ENCODE assay signal across 13 cellular contexts in the genomic region with DNA sequence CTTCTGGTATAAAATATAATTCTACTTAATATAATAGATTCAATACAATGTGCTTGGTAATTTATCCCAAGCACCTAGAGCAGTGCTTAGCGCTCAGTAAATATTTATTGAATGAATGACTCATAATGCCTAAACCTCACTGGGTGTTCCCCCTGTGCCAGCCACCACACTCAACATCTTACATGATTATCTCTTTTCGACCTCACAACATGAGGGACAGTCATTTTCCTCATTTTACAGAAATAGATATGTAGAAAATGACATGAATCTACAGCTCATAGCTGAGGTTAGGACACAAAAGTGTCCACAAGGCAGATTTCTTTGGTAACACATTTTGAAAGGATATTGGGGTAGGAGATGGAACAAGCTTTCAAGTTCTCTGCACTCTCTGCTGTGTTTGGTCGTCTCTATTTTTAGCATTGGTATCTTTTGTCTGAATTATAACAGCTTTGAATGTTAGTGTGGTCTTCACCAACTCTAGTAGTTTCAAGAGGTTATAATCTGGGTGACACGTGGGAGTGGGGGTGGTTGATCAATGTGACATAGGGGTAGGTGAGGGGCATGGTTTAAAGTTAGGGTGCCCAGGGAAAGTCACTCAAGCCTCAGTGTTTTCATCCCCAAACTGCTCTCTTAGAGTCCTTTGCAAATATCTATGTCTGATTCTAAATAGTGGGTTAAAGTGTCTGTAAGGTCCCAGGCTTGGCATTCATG. TPM values are rescaled to one million over a fixed set of nuclear protein-coding genes. Genes with fewer than 3 reads are reported as not detected.
DNase-seq lines count a peak whose midpoint lies in the region; ATAC-seq, FAIRE-seq and TF ChIP-seq lines count a peak whose summit lies in the region.
"Had no signal": no experiment of that assay in that cellular context is flagged by ENCODE, and none has a peak within 500 bp of the region (broad histone marks: within the 10 kb centered on the region; RNA-seq: fewer than 3 reads in every experiment).

No MANE protein-coding gene starts in this region.

- no peaks in the 10 kb centered on the region for H3K27me3 ChIP-seq in KMS-11 (ENCODE audit: insufficient read depth, low read depth)
- H3K27me3 ChIP-seq: esophagus squamous epithelium had no signal

- no peak for FAIRE-seq in H54 (lab: Jason Lieb, UNC)

- H3K4me1 ChIP-seq in KMS-11 (ENCODE audit: low read depth, poor library complexity, severe bottlenecking), result peaks cover 11% of the 10 kb centered on the region
- peaks cover 9% of the 10 kb centered on the region for H3K4me1 ChIP-seq in mucosa of descending colon (ENCODE audit: low read depth)

- ATAC-seq in activated CD4-positive, CD25-positive, alpha-beta regulatory T cell treated with anti-CD3 and anti-CD28 coated beads, Interleukin-2, amount 50 U/mL, for 24 hours, result peak; percentile 77 to 92
- peak; percentile 68 for ATAC-seq in GM21529 (IDR thresholded peaks at IDR 0.05; ENCODE audit: unreplicated experiment)
- peak; percentile 54 for ATAC-seq in mucosa of descending colon
- ATAC-seq: HCT116 had no signal

- H4K20me1 ChIP-seq in KMS-11 (ENCODE audit: insufficient read depth), result no peaks in the 10 kb centered on the region

- H3K36me3 ChIP-seq in KMS-11 (ENCODE audit: insufficient read depth), result no peaks in the 10 kb centered on the region
- no peaks in the 10 kb centered on the region for H3K36me3 ChIP-seq in mucosa of descending colon (ENCODE audit: low read depth)
- H3K36me3 ChIP-seq: esophagus squamous epithelium had no signal

- TF ChIP-seq POLR2A in H54 (IDR thresholded peaks at IDR 0.05; ENCODE audit: low read depth, low read length), result no peak

- peaks cover 2% of the 10 kb centered on the region for H3K9me3 ChIP-seq in mucosa of descending colon
- H3K9me3 ChIP-seq: esophagus squamous epithelium had no signal

- 0 out of 2 replicates have a peak overlapping the region, but pooled peaks have one; percentile 15 for H3K27ac ChIP-seq in KMS-11

- H3K79me2 ChIP-seq in KMS-11 (ENCODE audit: insufficient read depth, low read depth), result no peaks in the 10 kb centered on the region

- H3K4me3 ChIP-seq in KMS-11 (IDR thresholded peaks at IDR 0.05; ENCODE audit: insufficient read depth, low read depth, low read length) (no peak overlapping the region), mucosa of descending colon (no peak overlapping the region)
- H3K4me3 ChIP-seq: esophagus squamous epithelium had no signal

- no peak overlapping the region for H3K9ac ChIP-seq in KMS-11

- intact Hi-C loops in mucosa of descending colon (cut with DNase I, micrococcal nuclease), result no loop called here

- H3K4me2 ChIP-seq in KMS-11, result no peak overlapping the region

- no peak for DNase-seq in activated CD4-positive, CD25-positive, alpha-beta regulatory T cell (lab: John Stamatoyannopoulos, UW)
- DNase-seq in mucosa of descending colon (no peak), NOMO-1 treated with dmso at 0.1 percent for 144 hours (lab: John Stamatoyannopoulos, UW; ENCODE audit: unreplicated experiment) (no peak), H54 (ENCODE audit: insufficient read length, low spot score) (no peak), DMS79 (lab: John Stamatoyannopoulos, UW) (no peak)
- DNase-seq: esophagus squamous epithelium; kidney glomerular epithelial cell; NCI-H748 treated with DMSO at 0.1 percent for 48 hours; stimulated activated CD8-positive, alpha-beta memory T cell treated with anti-CD3 and anti-CD28 coated beads, Interleukin-4, amount 100 ng/mL, for 48 hours had no signal

- H2AFZ ChIP-seq in KMS-11 (ENCODE audit: low read depth), result no peak overlapping the region

- TF ChIP-seq CTCF in KMS-11 (conservative IDR thresholded peaks at IDR 0.05; ENCODE audit: low read depth, low read length), result no peak
- TF ChIP-seq CTCF in mucosa of descending colon (IDR thresholded peaks at IDR 0.05), result no peak

RNA-seq across cellular contexts. Expression of a gene that starts 9.8 kb away (rescaled TPM):
- 10 to 100 TPM in 2 of 3 donors, 1 to 10 TPM in 1; 5.5 to 22.2 (median 16.3) TPM for total RNA-seq in mucosa of descending colon

RNA-seq across cellular contexts. Expression of a gene that starts 37.6 kb away (rescaled TPM):
- total RNA-seq in mucosa of descending colon, result 100 to 1,000 TPM; 345 to 588 (median 550) TPM

RNA-seq across cellular contexts. Expression of a gene that starts 51.9 kb away (rescaled TPM):
- total RNA-seq in mucosa of descending colon, result 100 to 1,000 TPM; 317 to 609 (median 569) TPM
